19 cellular contexts compared by ENCODE assay signal in genomic region chr11:107792049-107792443, GRCh38.
A peak's percentile ranks its signal among the peaks of the same experiment; 100 is the strongest.
DNase-seq lines count a peak whose midpoint lies in the region; ATAC-seq, FAIRE-seq and TF ChIP-seq lines count a peak whose summit lies in the region.
"Had no signal": no experiment of that assay in that cellular context is flagged by ENCODE, and none has a peak within 500 bp of the region (broad histone marks: within the 10 kb centered on the region; RNA-seq: fewer than 3 reads in every experiment).

No MANE protein-coding gene starts in this region.

- H4K8ac ChIP-seq in trophoblast cell (ENCODE audit: low read depth, low read length): no peak overlapping the region

- no peak overlapping the region for H3K4me2 ChIP-seq in PC-3 (ENCODE audit: low read length)
- H3K4me2 ChIP-seq in HepG2 (ENCODE audit: low read depth, low read length): no peak overlapping the region
- no peak overlapping the region for H3K4me2 ChIP-seq in trophoblast cell (ENCODE audit: low read length)
- H3K4me2 ChIP-seq: PC-9 had no signal

- H2AFZ ChIP-seq in PC-3 (ENCODE audit: low read length) (no peak overlapping the region), HepG2 (ENCODE audit: low read length) (no peak overlapping the region), trophoblast cell (ENCODE audit: insufficient read depth, low read length, poor library complexity) (no peak overlapping the region)
- H2AFZ ChIP-seq: PC-9 had no signal

- in situ Hi-C loops in HepG2 (cut with HindIII; ENCODE audit: extremely low pct_ligation_motif_present, low pct_unique_long_range_greater_than_20kb): no loop called here

- no peaks in the 10 kb centered on the region for H3K27me3 ChIP-seq in PC-3 (ENCODE audit: low read length)
- no peaks in the 10 kb centered on the region for H3K27me3 ChIP-seq in HepG2 (ENCODE audit: control insufficient read depth in 1 of 2, insufficient read depth in 2 of 2, low read length in 2 of 2)
- H3K27me3 ChIP-seq in trophoblast cell (ENCODE audit: insufficient read depth, low read length): no peaks in the 10 kb centered on the region
- no peaks in the 10 kb centered on the region for H3K27me3 ChIP-seq in aorta (ENCODE audit: control insufficient read depth in 1 of 2, insufficient read depth in 2 of 2, low read length in 1 of 2)
- H3K27me3 ChIP-seq: SJSA1 had no signal

- no peak for TF ChIP-seq CTCF in PC-3 (conservative IDR thresholded peaks at IDR 0.05; ENCODE audit: low read depth, low read length)
- no peak for TF ChIP-seq CTCF in HepG2 (CRISPR knock-in tag; IDR thresholded peaks at IDR 0.05)

- 73% methylated on average over 5 of the region's 5 CpGs for WGBS in HepG2 (ENCODE audit: low lambda C conversion rate)
- no CpG with 5 or more reads among the region's 5 CpGs for WGBS in trophoblast cell (ENCODE audit: extremely low coverage, insufficient coverage, insufficient read length)
- WGBS in aorta, 2 donors: 78 to 89% methylated on average over 5 of the region's 5 CpGs

- intact Hi-C loops in PC-3 (cut with micrococcal nuclease) (no loop called here), HepG2 (cut with micrococcal nuclease; ENCODE audit: unreplicated experiment) (no loop called here), aorta (cut with DNase I) (no loop called here)

- H3K4me1 ChIP-seq in PC-3 (ENCODE audit: insufficient read depth, low read length) (peaks cover 9% of the 10 kb centered on the region), HepG2 (ENCODE audit: insufficient read depth, low read length) (peaks cover 12% of the 10 kb centered on the region), trophoblast cell (ENCODE audit: control insufficient read depth in 1 of 2, insufficient read depth in 2 of 2, low read length in 2 of 2) (peaks cover 20 to 33% of the 10 kb centered on the region in 2 experiments), aorta (ENCODE audit: control insufficient read depth in 1 of 2, insufficient read depth in 2 of 2, low read length in 2 of 2) (no peaks in the 10 kb centered on the region)

- H3K4ac ChIP-seq in trophoblast cell (ENCODE audit: low read depth, low read length): no peak overlapping the region

- ATAC-seq in activated naive CD8-positive, alpha-beta T cell treated with anti-CD3 and anti-CD28 coated beads, Interleukin-2, amount 10 ng/mL, durations not matched to agents 7 days and 5 days (ENCODE audit: low read depth): no peak
- no peak for ATAC-seq in activated naive CD8-positive, alpha-beta T cell treated with anti-CD3 and anti-CD28 coated beads, Interleukin-2, amount 50 U/mL, for 24 hours
- ATAC-seq in PC-3 (no peak), HepG2 (peak; percentile 42; the same call in 2 of the 3 replicates), GM21786 (IDR thresholded peaks at IDR 0.05; ENCODE audit: unreplicated experiment) (no peak), aorta (ENCODE audit: low FRiP score) (no peak)
- no peak for ATAC-seq in activated naive CD4-positive, alpha-beta T cell treated with anti-CD3 and anti-CD28 coated beads, Interleukin-2, amount 50 U/mL, for 72 hours

- no peak overlapping the region for H4K12ac ChIP-seq in trophoblast cell (ENCODE audit: low read depth, low read length)

- POLR2A ChIA-PET in activated naive CD8-positive, alpha-beta T cell treated with anti-CD3 and anti-CD28 coated beads, Interleukin-2, amount 10 ng/mL, durations not matched to agents 7 days and 5 days (lab: Charles Lee): no interaction called here
- POLR2A ChIA-PET in PC-3 (lab: Charles Lee; ENCODE audit: unreplicated experiment) (no interaction called here), HepG2 (lab: Yijun Ruan, JAX) (no interaction called here)

- H3K9me2 ChIP-seq in PC-3 (replicated peaks; ENCODE audit: low read length): no peaks in the 10 kb centered on the region

- H4K20me1 ChIP-seq in PC-3 (ENCODE audit: low read length): no peaks in the 10 kb centered on the region
- no peaks in the 10 kb centered on the region for H4K20me1 ChIP-seq in HepG2 (ENCODE audit: insufficient read depth, low read length)

- H3K4me3 ChIP-seq in PC-3 (ENCODE audit: low read length): no peak overlapping the region
- H3K4me3 ChIP-seq in HepG2 (replicated peaks in 1 of 3; ENCODE audit: insufficient read depth in 1 of 3, low read depth in 2 of 3, low read length in 3 of 3): no peak overlapping the region
- H3K4me3 ChIP-seq in trophoblast cell (ENCODE audit: low read depth, low read length): no peak overlapping the region
- no peak overlapping the region for H3K4me3 ChIP-seq in aorta (ENCODE audit: low read length in 2 of 2)
- H3K4me3 ChIP-seq: PC-9, SJSA1 had no signal

- no peak overlapping the region for H3K4me3 Mint-ChIP-seq in activated naive CD8-positive, alpha-beta T cell treated with anti-CD3 and anti-CD28 coated beads, Interleukin-2, amount 10 ng/mL, durations not matched to agents 7 days and 5 days
- no peak overlapping the region for H3K4me3 Mint-ChIP-seq in activated naive CD8-positive, alpha-beta T cell treated with anti-CD3 and anti-CD28 coated beads, Interleukin-2, amount 50 U/mL, for 24 hours
- H3K4me3 Mint-ChIP-seq: CD4-positive, alpha-beta memory T cell had no signal

- no peak for TF ChIP-seq POLR2A in HepG2 (IDR thresholded peaks at IDR 0.05; ENCODE audit: insufficient read depth in 1 of 2, low read depth in 2 of 2, low read length in 2 of 2)

- H3K79me2 ChIP-seq in PC-3 (ENCODE audit: low read length) (no peaks in the 10 kb centered on the region), HepG2 (ENCODE audit: insufficient read depth, low read length) (no peaks in the 10 kb centered on the region), trophoblast cell (ENCODE audit: control insufficient read depth, insufficient read depth, low read length, poor library complexity) (no peaks in the 10 kb centered on the region)

- H3K27ac Mint-ChIP-seq in activated naive CD8-positive, alpha-beta T cell treated with anti-CD3 and anti-CD28 coated beads, Interleukin-2, amount 10 ng/mL, durations not matched to agents 7 days and 5 days: peak overlapping the region; percentile 60
- H3K27ac Mint-ChIP-seq in activated naive CD8-positive, alpha-beta T cell treated with anti-CD3 and anti-CD28 coated beads, Interleukin-2, amount 50 U/mL, for 24 hours: no peak overlapping the region
- H3K27ac Mint-ChIP-seq in activated naive CD4-positive, alpha-beta T cell treated with anti-CD3 and anti-CD28 coated beads, Interleukin-2, amount 50 U/mL, for 72 hours: no peak overlapping the region

- H3K36me3 Mint-ChIP-seq in activated naive CD8-positive, alpha-beta T cell treated with anti-CD3 and anti-CD28 coated beads, Interleukin-2, amount 10 ng/mL, durations not matched to agents 7 days and 5 days: peaks cover 37% of the 10 kb centered on the region
- H3K36me3 Mint-ChIP-seq in activated naive CD8-positive, alpha-beta T cell treated with anti-CD3 and anti-CD28 coated beads, Interleukin-2, amount 50 U/mL, for 24 hours (ENCODE audit: low read depth): peaks cover 49% of the 10 kb centered on the region
- H3K36me3 Mint-ChIP-seq in activated naive CD4-positive, alpha-beta T cell treated with anti-CD3 and anti-CD28 coated beads, Interleukin-2, amount 50 U/mL, for 72 hours: peaks cover 21 to 49% of the 10 kb centered on the region in 2 donors

- TF ChIP-seq RAD21 in HepG2 (CRISPR knock-in tag; IDR thresholded peaks at IDR 0.05): no peak

- H2BK120ac ChIP-seq in trophoblast cell (ENCODE audit: insufficient read depth, low read length, poor library complexity): peak overlapping the region; percentile 35

- TF ChIP-seq EP300 in HepG2 (IDR thresholded peaks at IDR 0.05; ENCODE audit: low read depth in 2 of 2, low read length in 2 of 2): no peak
- TF ChIP-seq EP300 in HepG2 (CRISPR knock-in tag; IDR thresholded peaks at IDR 0.05; ENCODE audit: borderline replicate concordance): no peak

- H3K9me3 Mint-ChIP-seq in activated naive CD8-positive, alpha-beta T cell treated with anti-CD3 and anti-CD28 coated beads, Interleukin-2, amount 10 ng/mL, durations not matched to agents 7 days and 5 days: no peaks in the 10 kb centered on the region
- peaks cover 10% of the 10 kb centered on the region for H3K9me3 Mint-ChIP-seq in activated naive CD8-positive, alpha-beta T cell treated with anti-CD3 and anti-CD28 coated beads, Interleukin-2, amount 50 U/mL, for 24 hours
- no peaks in the 10 kb centered on the region for H3K9me3 Mint-ChIP-seq in activated naive CD4-positive, alpha-beta T cell treated with anti-CD3 and anti-CD28 coated beads, Interleukin-2, amount 50 U/mL, for 72 hours

- CTCF ChIA-PET in PC-3 (lab: Charles Lee) (no interaction called here), HepG2 (lab: Yijun Ruan, JAX; ENCODE audit: low intra/inter-chr PET ratio, low total read pairs) (no interaction called here)

- no peak overlapping the region for H2AK5ac ChIP-seq in trophoblast cell (ENCODE audit: low read length)

- FAIRE-seq in HepG2 (lab: Jason Lieb, UNC): no peak
- FAIRE-seq: A204.1, GM12891, GM18507 had no signal

- H2BK5ac ChIP-seq in trophoblast cell (ENCODE audit: low read depth, low read length, poor library complexity): peak overlapping the region; percentile 48

- no peak overlapping the region for H3K23ac ChIP-seq in trophoblast cell (ENCODE audit: low read length)

- no peak overlapping the region for H3K18ac ChIP-seq in trophoblast cell (ENCODE audit: low read length)

- H3K9ac ChIP-seq in PC-3 (ENCODE audit: low read length) (no peak overlapping the region), HepG2 (ENCODE audit: insufficient read depth, low read depth, low read length) (no peak overlapping the region), trophoblast cell (ENCODE audit: low read length) (no peak overlapping the region)

- H3K9me3 ChIP-seq in PC-3 (ENCODE audit: low read length) (no peaks in the 10 kb centered on the region), HepG2 (ENCODE audit: low read length) (peaks cover 10% of the 10 kb centered on the region), trophoblast cell (ENCODE audit: insufficient read depth, low read depth, low read length) (no peaks in the 10 kb centered on the region), aorta (ENCODE audit: control insufficient read depth, low read length) (no peaks in the 10 kb centered on the region)
- H3K9me3 ChIP-seq: SJSA1 had no signal

- H3K79me1 ChIP-seq in trophoblast cell (ENCODE audit: low read length): peaks cover 20% of the 10 kb centered on the region

- H3K27me3 Mint-ChIP-seq in activated naive CD8-positive, alpha-beta T cell treated with anti-CD3 and anti-CD28 coated beads, Interleukin-2, amount 10 ng/mL, durations not matched to agents 7 days and 5 days: no peaks in the 10 kb centered on the region
- no peaks in the 10 kb centered on the region for H3K27me3 Mint-ChIP-seq in activated naive CD8-positive, alpha-beta T cell treated with anti-CD3 and anti-CD28 coated beads, Interleukin-2, amount 50 U/mL, for 24 hours
- H3K27me3 Mint-ChIP-seq: CD4-positive, alpha-beta memory T cell had no signal

- H3K36me3 ChIP-seq in PC-3 (ENCODE audit: low read depth, low read length) (peaks cover 59% of the 10 kb centered on the region), HepG2 (replicated peaks in 1 of 2; ENCODE audit: control insufficient read depth in 1 of 2, insufficient read depth in 2 of 2, low read length in 2 of 2) (no peaks in the 10 kb centered on the region; a peak in 1 of 5 replicates), trophoblast cell (ENCODE audit: control insufficient read depth in 1 of 2, insufficient read depth in 2 of 2, low read length in 2 of 2) (peaks cover 3 to 10% of the 10 kb centered on the region in 2 experiments), aorta (ENCODE audit: control insufficient read depth in 1 of 2, insufficient read depth in 2 of 2, low read length in 1 of 2) (no peaks in the 10 kb centered on the region)
- H3K36me3 ChIP-seq: SJSA1 had no signal

- no peaks in the 10 kb centered on the region for H3F3A ChIP-seq in PC-3 (ENCODE audit: low read length, unreplicated experiment)

- peaks cover 17% of the 10 kb centered on the region for H3K4me1 Mint-ChIP-seq in activated naive CD8-positive, alpha-beta T cell treated with anti-CD3 and anti-CD28 coated beads, Interleukin-2, amount 10 ng/mL, durations not matched to agents 7 days and 5 days
- H3K4me1 Mint-ChIP-seq in activated naive CD8-positive, alpha-beta T cell treated with anti-CD3 and anti-CD28 coated beads, Interleukin-2, amount 50 U/mL, for 24 hours: peaks cover 6% of the 10 kb centered on the region

- no peak for DNase-seq in activated naive CD8-positive, alpha-beta T cell treated with anti-CD3 and anti-CD28 coated beads, Interleukin-2, amount 10 ng/mL, durations not matched to agents 7 days and 5 days
- no peak for DNase-seq in activated naive CD8-positive, alpha-beta T cell treated with anti-CD3 and anti-CD28 coated beads, Interleukin-2, amount 50 U/mL, for 24 hours
- DNase-seq in PC-3 (no peak), HepG2 (ENCODE audit: low spot score) (no peak), trophoblast cell (no peak), aorta (no peak)
- no peak for DNase-seq in activated naive CD4-positive, alpha-beta T cell treated with anti-CD3 and anti-CD28 coated beads, Interleukin-2, amount 50 U/mL, for 72 hours (ENCODE audit: low spot score in 2 of 2)
- DNase-seq: CD4-positive, alpha-beta memory T cell; KG1; NCI-H187; NCI-H2107; NCI-H345; NCI-H524 treated with DMSO at 0.1 percent for 48 hours; PC-9 had no signal

- H4K91ac ChIP-seq in trophoblast cell (ENCODE audit: low read depth, low read length): peak overlapping the region; percentile 70

- H3K14ac ChIP-seq in trophoblast cell (ENCODE audit: low read length): no peak overlapping the region

- BruUV-seq in PC-3 (replicated peaks; lab: Mats Ljungman, UMichigan): TSS peak; percentile 37
- BruUV-seq in HepG2 (replicated peaks; lab: Mats Ljungman, UMichigan): TSS peak; percentile 55

- H3K27ac ChIP-seq in PC-3 (ENCODE audit: low read length): no peak overlapping the region
- H3K27ac ChIP-seq in HepG2 (ENCODE audit: extremely low read length, insufficient read depth, low read length): no peak overlapping the region
- peak overlapping the region; percentile 74 for H3K27ac ChIP-seq in trophoblast cell (ENCODE audit: low read depth, low read length)
- H3K27ac ChIP-seq in aorta (ENCODE audit: low read depth in 1 of 2, low read length in 2 of 2): no peak overlapping the region
- H3K27ac ChIP-seq: PC-9, SJSA1 had no signal

- H2BK12ac ChIP-seq in trophoblast cell (ENCODE audit: low read length): no peak overlapping the region
